In genomic region chr5:40799248-40799647, GRCh38 we compare ENCODE assay signal across 1 cellular context.
TF ChIP-seq lines count a peak whose summit lies in the region.

No MANE protein-coding gene starts in this region.

TF ChIP-seq in H1, 55 proteins besides CTCF, POLR2A, EP300 and RAD21:
- no peak for TF ChIP-seq YY1 (IDR thresholded peaks at IDR 0.05; ENCODE audit: low read depth, low read length)
- TF ChIP-seq BCL11A (IDR thresholded peaks at IDR 0.05; ENCODE audit: low read depth in 2 of 2, low read length in 2 of 2) = no peak
- no peak for TF ChIP-seq RBBP5 (IDR thresholded peaks at IDR 0.05; ENCODE audit: borderline replicate concordance, low read depth, low read length)
- no peak for TF ChIP-seq SP1 (IDR thresholded peaks at IDR 0.05; ENCODE audit: low read depth, low read length)
- no peak for TF ChIP-seq HDAC6 (IDR thresholded peaks at IDR 0.05; ENCODE audit: low read depth, low read length)
- no peak for TF ChIP-seq CEBPB (IDR thresholded peaks at IDR 0.05; ENCODE audit: low read depth, low read length)
- no peak for TF ChIP-seq TAF7 (optimal IDR thresholded peaks at IDR 0.05; ENCODE audit: borderline replicate concordance, low read depth, low read length)
- TF ChIP-seq RNF2 (IDR thresholded peaks at IDR 0.05; ENCODE audit: borderline replicate concordance, low read depth, low read length, missing control alignments, poor library complexity, severe bottlenecking) = no peak
- no peak for TF ChIP-seq JUND (IDR thresholded peaks at IDR 0.05; ENCODE audit: low read length)
- TF ChIP-seq, protein P1, sequence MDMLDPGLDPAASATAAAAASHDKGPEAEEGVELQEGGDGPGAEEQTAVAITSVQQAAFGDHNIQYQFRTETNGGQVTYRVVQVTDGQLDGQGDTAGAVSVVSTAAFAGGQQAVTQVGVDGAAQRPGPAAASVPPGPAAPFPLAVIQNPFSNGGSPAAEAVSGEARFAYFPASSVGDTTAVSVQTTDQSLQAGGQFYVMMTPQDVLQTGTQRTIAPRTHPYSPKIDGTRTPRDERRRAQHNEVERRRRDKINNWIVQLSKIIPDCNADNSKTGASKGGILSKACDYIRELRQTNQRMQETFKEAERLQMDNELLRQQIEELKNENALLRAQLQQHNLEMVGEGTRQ (IDR thresholded peaks at IDR 0.05; ENCODE audit: low read length) = no peak
- no peak for TF ChIP-seq ZNF274 (IDR thresholded peaks at IDR 0.05; ENCODE audit: borderline replicate concordance, extremely low read depth, low read length)
- no peak for TF ChIP-seq SP2 (IDR thresholded peaks at IDR 0.05; ENCODE audit: low read length)
- TF ChIP-seq PHF8 (conservative IDR thresholded peaks at IDR 0.05; ENCODE audit: low read depth, low read length) = no peak
- TF ChIP-seq, protein P2, sequence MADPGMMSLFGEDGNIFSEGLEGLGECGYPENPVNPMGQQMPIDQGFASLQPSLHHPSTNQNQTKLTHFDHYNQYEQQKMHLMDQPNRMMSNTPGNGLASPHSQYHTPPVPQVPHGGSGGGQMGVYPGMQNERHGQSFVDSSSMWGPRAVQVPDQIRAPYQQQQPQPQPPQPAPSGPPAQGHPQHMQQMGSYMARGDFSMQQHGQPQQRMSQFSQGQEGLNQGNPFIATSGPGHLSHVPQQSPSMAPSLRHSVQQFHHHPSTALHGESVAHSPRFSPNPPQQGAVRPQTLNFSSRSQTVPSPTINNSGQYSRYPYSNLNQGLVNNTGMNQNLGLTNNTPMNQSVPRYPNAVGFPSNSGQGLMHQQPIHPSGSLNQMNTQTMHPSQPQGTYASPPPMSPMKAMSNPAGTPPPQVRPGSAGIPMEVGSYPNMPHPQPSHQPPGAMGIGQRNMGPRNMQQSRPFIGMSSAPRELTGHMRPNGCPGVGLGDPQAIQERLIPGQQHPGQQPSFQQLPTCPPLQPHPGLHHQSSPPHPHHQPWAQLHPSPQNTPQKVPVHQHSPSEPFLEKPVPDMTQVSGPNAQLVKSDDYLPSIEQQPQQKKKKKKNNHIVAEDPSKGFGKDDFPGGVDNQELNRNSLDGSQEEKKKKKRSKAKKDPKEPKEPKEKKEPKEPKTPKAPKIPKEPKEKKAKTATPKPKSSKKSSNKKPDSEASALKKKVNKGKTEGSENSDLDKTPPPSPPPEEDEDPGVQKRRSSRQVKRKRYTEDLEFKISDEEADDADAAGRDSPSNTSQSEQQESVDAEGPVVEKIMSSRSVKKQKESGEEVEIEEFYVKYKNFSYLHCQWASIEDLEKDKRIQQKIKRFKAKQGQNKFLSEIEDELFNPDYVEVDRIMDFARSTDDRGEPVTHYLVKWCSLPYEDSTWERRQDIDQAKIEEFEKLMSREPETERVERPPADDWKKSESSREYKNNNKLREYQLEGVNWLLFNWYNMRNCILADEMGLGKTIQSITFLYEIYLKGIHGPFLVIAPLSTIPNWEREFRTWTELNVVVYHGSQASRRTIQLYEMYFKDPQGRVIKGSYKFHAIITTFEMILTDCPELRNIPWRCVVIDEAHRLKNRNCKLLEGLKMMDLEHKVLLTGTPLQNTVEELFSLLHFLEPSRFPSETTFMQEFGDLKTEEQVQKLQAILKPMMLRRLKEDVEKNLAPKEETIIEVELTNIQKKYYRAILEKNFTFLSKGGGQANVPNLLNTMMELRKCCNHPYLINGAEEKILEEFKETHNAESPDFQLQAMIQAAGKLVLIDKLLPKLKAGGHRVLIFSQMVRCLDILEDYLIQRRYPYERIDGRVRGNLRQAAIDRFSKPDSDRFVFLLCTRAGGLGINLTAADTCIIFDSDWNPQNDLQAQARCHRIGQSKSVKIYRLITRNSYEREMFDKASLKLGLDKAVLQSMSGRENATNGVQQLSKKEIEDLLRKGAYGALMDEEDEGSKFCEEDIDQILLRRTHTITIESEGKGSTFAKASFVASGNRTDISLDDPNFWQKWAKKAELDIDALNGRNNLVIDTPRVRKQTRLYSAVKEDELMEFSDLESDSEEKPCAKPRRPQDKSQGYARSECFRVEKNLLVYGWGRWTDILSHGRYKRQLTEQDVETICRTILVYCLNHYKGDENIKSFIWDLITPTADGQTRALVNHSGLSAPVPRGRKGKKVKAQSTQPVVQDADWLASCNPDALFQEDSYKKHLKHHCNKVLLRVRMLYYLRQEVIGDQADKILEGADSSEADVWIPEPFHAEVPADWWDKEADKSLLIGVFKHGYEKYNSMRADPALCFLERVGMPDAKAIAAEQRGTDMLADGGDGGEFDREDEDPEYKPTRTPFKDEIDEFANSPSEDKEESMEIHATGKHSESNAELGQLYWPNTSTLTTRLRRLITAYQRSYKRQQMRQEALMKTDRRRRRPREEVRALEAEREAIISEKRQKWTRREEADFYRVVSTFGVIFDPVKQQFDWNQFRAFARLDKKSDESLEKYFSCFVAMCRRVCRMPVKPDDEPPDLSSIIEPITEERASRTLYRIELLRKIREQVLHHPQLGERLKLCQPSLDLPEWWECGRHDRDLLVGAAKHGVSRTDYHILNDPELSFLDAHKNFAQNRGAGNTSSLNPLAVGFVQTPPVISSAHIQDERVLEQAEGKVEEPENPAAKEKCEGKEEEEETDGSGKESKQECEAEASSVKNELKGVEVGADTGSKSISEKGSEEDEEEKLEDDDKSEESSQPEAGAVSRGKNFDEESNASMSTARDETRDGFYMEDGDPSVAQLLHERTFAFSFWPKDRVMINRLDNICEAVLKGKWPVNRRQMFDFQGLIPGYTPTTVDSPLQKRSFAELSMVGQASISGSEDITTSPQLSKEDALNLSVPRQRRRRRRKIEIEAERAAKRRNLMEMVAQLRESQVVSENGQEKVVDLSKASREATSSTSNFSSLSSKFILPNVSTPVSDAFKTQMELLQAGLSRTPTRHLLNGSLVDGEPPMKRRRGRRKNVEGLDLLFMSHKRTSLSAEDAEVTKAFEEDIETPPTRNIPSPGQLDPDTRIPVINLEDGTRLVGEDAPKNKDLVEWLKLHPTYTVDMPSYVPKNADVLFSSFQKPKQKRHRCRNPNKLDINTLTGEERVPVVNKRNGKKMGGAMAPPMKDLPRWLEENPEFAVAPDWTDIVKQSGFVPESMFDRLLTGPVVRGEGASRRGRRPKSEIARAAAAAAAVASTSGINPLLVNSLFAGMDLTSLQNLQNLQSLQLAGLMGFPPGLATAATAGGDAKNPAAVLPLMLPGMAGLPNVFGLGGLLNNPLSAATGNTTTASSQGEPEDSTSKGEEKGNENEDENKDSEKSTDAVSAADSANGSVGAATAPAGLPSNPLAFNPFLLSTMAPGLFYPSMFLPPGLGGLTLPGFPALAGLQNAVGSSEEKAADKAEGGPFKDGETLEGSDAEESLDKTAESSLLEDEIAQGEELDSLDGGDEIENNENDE (IDR thresholded peaks at IDR 0.05; ENCODE audit: insufficient replicate concordance, low read length) = no peak
- no peak for TF ChIP-seq TAF1 (IDR thresholded peaks at IDR 0.05; ENCODE audit: low read depth, low read length)
- no peak for TF ChIP-seq SIRT6 (IDR thresholded peaks at IDR 0.05; ENCODE audit: low read length)
- TF ChIP-seq CBX5 (IDR thresholded peaks at IDR 0.05; ENCODE audit: low read depth, low read length) = no peak
